Comparison of ENCODE assay signal across 30 cellular contexts in the genomic region with DNA sequence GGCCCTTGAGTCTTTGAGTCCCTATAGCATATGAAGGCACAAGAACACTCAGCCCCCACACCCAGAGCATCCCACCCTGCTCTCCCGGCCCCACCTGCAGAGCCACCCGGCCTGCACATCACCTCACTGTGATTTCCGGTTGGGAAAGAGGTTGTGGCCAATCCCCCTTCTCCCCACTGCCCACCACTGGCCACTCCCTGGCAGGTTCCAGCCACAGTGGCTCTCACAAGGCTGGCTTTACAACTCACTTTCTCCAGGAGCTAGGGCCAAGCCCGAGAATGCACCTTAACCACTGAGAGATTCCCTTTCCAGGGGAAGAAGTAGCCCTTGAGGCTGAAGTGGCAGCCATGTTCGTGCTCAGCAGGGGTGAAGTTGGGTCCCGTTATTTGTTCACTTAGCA.
"Had no signal": no experiment of that assay in that cellular context is flagged by ENCODE, and none has a peak within 500 bp of the region (broad histone marks: within the 10 kb centered on the region; RNA-seq: fewer than 3 reads in every experiment).

No MANE protein-coding gene starts in this region.

- H3K4me1 Mint-ChIP-seq: activated CD4-positive, alpha-beta T cell treated with anti-CD3 and anti-CD28 coated beads, Interleukin-2, amount 10 ng/mL, durations not matched to agents 24 days and 14 days; activated naive CD8-positive, alpha-beta T cell treated with anti-CD3 and anti-CD28 coated beads, Interleukin-2, amount 10 ng/mL, durations not matched to agents 7 days and 5 days had no signal

- H3K27me3 ChIP-seq: ascending aorta, breast epithelium had no signal

- H3K27ac Mint-ChIP-seq: activated CD4-positive, alpha-beta T cell treated with anti-CD3 and anti-CD28 coated beads, Interleukin-2, amount 10 ng/mL, durations not matched to agents 24 days and 14 days; activated CD8-positive, alpha-beta T cell treated with anti-CD3 and anti-CD28 coated beads for 36 hours; activated naive CD8-positive, alpha-beta T cell treated with anti-CD3 and anti-CD28 coated beads, Interleukin-2, amount 10 ng/mL, durations not matched to agents 7 days and 5 days; activated T-cell treated with anti-CD3 and anti-CD28 coated beads, Interleukin-2, amount 50 U/mL, for 24 hours; activated T-helper 1 cell treated with anti-CD3 and anti-CD28 coated beads, Interleukin-12 subunit alpha, Interleukin-12 subunit beta, Interleukin-2, Interleukin-4 antibody, amounts not matched to agents 30 ng/mL and 10 ng/mL and 1 ng/mL, durations not matched to agents 14 hours and 24 hours and 36 hours had no signal

- ATAC-seq: activated CD8-positive, alpha-beta T cell treated with anti-CD3 and anti-CD28 coated beads for 36 hours; K562; PC-3; Right ventricle myocardium inferior; SK-N-SH treated with all-trans-retinoic acid at 6 μM for 48 hours had no signal

- H3K9me3 Mint-ChIP-seq: activated CD4-positive, alpha-beta T cell treated with anti-CD3 and anti-CD28 coated beads, Interleukin-2, amount 10 ng/mL, durations not matched to agents 24 days and 14 days; activated CD8-positive, alpha-beta T cell treated with anti-CD3 and anti-CD28 coated beads for 36 hours; activated naive CD8-positive, alpha-beta T cell treated with anti-CD3 and anti-CD28 coated beads, Interleukin-2, amount 10 ng/mL, durations not matched to agents 7 days and 5 days; activated T-cell treated with anti-CD3 and anti-CD28 coated beads, Interleukin-2, amount 50 U/mL, for 24 hours; activated T-helper 1 cell treated with anti-CD3 and anti-CD28 coated beads, Interleukin-12 subunit alpha, Interleukin-12 subunit beta, Interleukin-2, Interleukin-4 antibody, amounts not matched to agents 30 ng/mL and 10 ng/mL and 1 ng/mL, durations not matched to agents 14 hours and 24 hours and 36 hours had no signal

- H3K27me3 Mint-ChIP-seq: activated CD4-positive, alpha-beta T cell treated with anti-CD3 and anti-CD28 coated beads, Interleukin-2, amount 10 ng/mL, durations not matched to agents 24 days and 14 days; activated CD8-positive, alpha-beta T cell treated with anti-CD3 and anti-CD28 coated beads for 36 hours; activated naive CD8-positive, alpha-beta T cell treated with anti-CD3 and anti-CD28 coated beads, Interleukin-2, amount 10 ng/mL, durations not matched to agents 7 days and 5 days; activated T-cell treated with anti-CD3 and anti-CD28 coated beads, Interleukin-2, amount 50 U/mL, for 24 hours had no signal

- H3K4me3 ChIP-seq: ascending aorta, breast epithelium, K562 had no signal

- H3K4me3 Mint-ChIP-seq: activated CD4-positive, alpha-beta T cell treated with anti-CD3 and anti-CD28 coated beads, Interleukin-2, amount 10 ng/mL, durations not matched to agents 24 days and 14 days; activated CD8-positive, alpha-beta T cell treated with anti-CD3 and anti-CD28 coated beads for 36 hours; activated naive CD8-positive, alpha-beta T cell treated with anti-CD3 and anti-CD28 coated beads, Interleukin-2, amount 10 ng/mL, durations not matched to agents 7 days and 5 days; activated T-cell treated with anti-CD3 and anti-CD28 coated beads, Interleukin-2, amount 50 U/mL, for 24 hours; activated T-helper 1 cell treated with anti-CD3 and anti-CD28 coated beads, Interleukin-12 subunit alpha, Interleukin-12 subunit beta, Interleukin-2, Interleukin-4 antibody, amounts not matched to agents 30 ng/mL and 10 ng/mL and 1 ng/mL, durations not matched to agents 14 hours and 24 hours and 36 hours had no signal

- H3K36me3 ChIP-seq: ascending aorta, breast epithelium had no signal

- H3K36me3 Mint-ChIP-seq: activated naive CD8-positive, alpha-beta T cell treated with anti-CD3 and anti-CD28 coated beads, Interleukin-2, amount 10 ng/mL, durations not matched to agents 7 days and 5 days had no signal

- H3K27ac ChIP-seq: ascending aorta, breast epithelium, RWPE1, VCaP had no signal

- DNase-seq: activated CD4-positive, alpha-beta T cell treated with anti-CD3 and anti-CD28 coated beads, Interleukin-2, amount 10 ng/mL, durations not matched to agents 24 days and 14 days; activated CD4-positive, alpha-beta T cell treated with anti-CD3 and anti-CD28 coated beads, Interleukin-2, amount 50 U/mL, for 4 hours; activated CD8-positive, alpha-beta T cell treated with anti-CD3 and anti-CD28 coated beads for 36 hours; activated naive CD4-positive, alpha-beta T cell; activated naive CD4-positive, alpha-beta T cell treated with anti-CD3 and anti-CD28 coated beads, Interleukin-2, amount 50 U/mL, for 16 hours; activated T-cell treated with anti-CD3 and anti-CD28 coated beads, Interleukin-2, amount 50 U/mL, for 24 hours; caudate nucleus; IMR-90; NCI-H1048; NCI-H1105 treated with DMSO at 0.1 percent for 48 hours; NCI-H1436; NCI-H1930; NCI-H2081 treated with DMSO at 0.1 percent for 48 hours; NCI-H226; NCI-H446 treated with DMSO at 0.1 percent for 48 hours; NK-92 treated with Interleukin-12 subunit alpha and Interleukin-12 subunit beta, amount 100 ng/mL, for 24 hours; PC-3; SIG-M5; T-helper 1 cell; T-helper 2 cell; T-helper 9 cell had no signal

- H3K9me3 ChIP-seq: ascending aorta, breast epithelium had no signal
